23 cellular contexts compared by ENCODE assay signal in genomic region chrX:25178555-25178954, GRCh38.
"Had no signal": no experiment of that assay in that cellular context is flagged by ENCODE, and none has a peak within 500 bp of the region (broad histone marks: within the 10 kb centered on the region; RNA-seq: fewer than 3 reads in every experiment).

No MANE protein-coding gene starts in this region.

- H3K4me3 Mint-ChIP-seq: naive thymus-derived CD4-positive, alpha-beta T cell; stimulated activated memory B cell treated with anti-CD40 and anti-IgM and Interleukin-4, amounts not matched to agents 10 μg/mL and 1 μg/mL and 100 μg/mL, for 72 hours; stimulated activated naive CD8-positive, alpha-beta T cell treated with anti-CD3 and anti-CD28 coated beads, Interleukin-15, Interleukin-2, amounts not matched to agents 100 ng/mL and 50 ng/mL, for 24 hours had no signal

- H3K27me3 Mint-ChIP-seq: stimulated activated memory B cell treated with anti-CD40 and anti-IgM and Interleukin-4, amounts not matched to agents 10 μg/mL and 1 μg/mL and 100 μg/mL, for 72 hours; stimulated activated naive CD8-positive, alpha-beta T cell treated with anti-CD3 and anti-CD28 coated beads, Interleukin-15, Interleukin-2, amounts not matched to agents 100 ng/mL and 50 ng/mL, for 24 hours had no signal

- H3K4me3 ChIP-seq: coronary artery, gastrocnemius medialis, heart right ventricle, spleen, testis, tibial nerve, upper lobe of right lung, vagina had no signal

- H3K27ac ChIP-seq: coronary artery, gastrocnemius medialis, heart right ventricle, neutrophil, spleen, testis, tibial nerve, upper lobe of right lung, vagina had no signal

- H3K9me3 Mint-ChIP-seq: naive thymus-derived CD4-positive, alpha-beta T cell; stimulated activated memory B cell treated with anti-CD40 and anti-IgM and Interleukin-4, amounts not matched to agents 10 μg/mL and 1 μg/mL and 100 μg/mL, for 72 hours; stimulated activated naive CD8-positive, alpha-beta T cell treated with anti-CD3 and anti-CD28 coated beads, Interleukin-15, Interleukin-2, amounts not matched to agents 100 ng/mL and 50 ng/mL, for 24 hours had no signal

- H3K27ac Mint-ChIP-seq: naive thymus-derived CD4-positive, alpha-beta T cell; stimulated activated memory B cell treated with anti-CD40 and anti-IgM and Interleukin-4, amounts not matched to agents 10 μg/mL and 1 μg/mL and 100 μg/mL, for 72 hours; stimulated activated naive CD8-positive, alpha-beta T cell treated with anti-CD3 and anti-CD28 coated beads, Interleukin-15, Interleukin-2, amounts not matched to agents 100 ng/mL and 50 ng/mL, for 24 hours had no signal

- DNase-seq: effector CD8-positive, alpha-beta T cell; gastrocnemius medialis; heart right ventricle; hypothalamus; kidney glomerular epithelial cell; mammary epithelial cell; naive thymus-derived CD4-positive, alpha-beta T cell; posterior cingulate gyrus; spleen; stimulated activated CD4-positive, alpha-beta T cell treated with anti-CD3 and anti-CD28 coated beads, Interleukin-15, amount 100 ng/mL, for 24 hours; stimulated activated CD4-positive, alpha-beta T cell treated with anti-CD3 and anti-CD28 coated beads, Interleukin-1b, Interleukin-23, amount 100 ng/mL, for 48 hours; stimulated activated CD4-positive, alpha-beta T cell treated with anti-CD3 and anti-CD28 coated beads, Interleukin-4, amount 100 ng/mL, for 24 hours; testis; upper lobe of right lung had no signal

- H3K36me3 ChIP-seq: gastrocnemius medialis, heart right ventricle, neutrophil, spleen, tibial nerve, upper lobe of right lung, vagina had no signal

- ATAC-seq: esophagus mucosa; gastrocnemius medialis; heart right ventricle; naive thymus-derived CD4-positive, alpha-beta T cell; sciatic nerve; stimulated activated memory B cell treated with anti-CD40 and anti-IgM and Interleukin-4, amounts not matched to agents 10 μg/mL and 1 μg/mL and 100 μg/mL, for 72 hours; upper lobe of right lung had no signal

- H3K4me1 ChIP-seq: gastrocnemius medialis, heart right ventricle, spleen, testis, tibial nerve, upper lobe of right lung, vagina had no signal

- H3K36me3 Mint-ChIP-seq: naive thymus-derived CD4-positive, alpha-beta T cell; stimulated activated memory B cell treated with anti-CD40 and anti-IgM and Interleukin-4, amounts not matched to agents 10 μg/mL and 1 μg/mL and 100 μg/mL, for 72 hours had no signal

- H3K9me3 ChIP-seq: gastrocnemius medialis, heart right ventricle, neutrophil, spleen, testis, tibial nerve, upper lobe of right lung, vagina had no signal

- H3K4me1 Mint-ChIP-seq: naive thymus-derived CD4-positive, alpha-beta T cell; stimulated activated memory B cell treated with anti-CD40 and anti-IgM and Interleukin-4, amounts not matched to agents 10 μg/mL and 1 μg/mL and 100 μg/mL, for 72 hours had no signal

- FAIRE-seq: islet of Langerhans had no signal

- H3K27me3 ChIP-seq: gastrocnemius medialis, neutrophil, testis, upper lobe of right lung, vagina had no signal
